16 cellular contexts compared by ENCODE assay signal in the genomic region with DNA sequence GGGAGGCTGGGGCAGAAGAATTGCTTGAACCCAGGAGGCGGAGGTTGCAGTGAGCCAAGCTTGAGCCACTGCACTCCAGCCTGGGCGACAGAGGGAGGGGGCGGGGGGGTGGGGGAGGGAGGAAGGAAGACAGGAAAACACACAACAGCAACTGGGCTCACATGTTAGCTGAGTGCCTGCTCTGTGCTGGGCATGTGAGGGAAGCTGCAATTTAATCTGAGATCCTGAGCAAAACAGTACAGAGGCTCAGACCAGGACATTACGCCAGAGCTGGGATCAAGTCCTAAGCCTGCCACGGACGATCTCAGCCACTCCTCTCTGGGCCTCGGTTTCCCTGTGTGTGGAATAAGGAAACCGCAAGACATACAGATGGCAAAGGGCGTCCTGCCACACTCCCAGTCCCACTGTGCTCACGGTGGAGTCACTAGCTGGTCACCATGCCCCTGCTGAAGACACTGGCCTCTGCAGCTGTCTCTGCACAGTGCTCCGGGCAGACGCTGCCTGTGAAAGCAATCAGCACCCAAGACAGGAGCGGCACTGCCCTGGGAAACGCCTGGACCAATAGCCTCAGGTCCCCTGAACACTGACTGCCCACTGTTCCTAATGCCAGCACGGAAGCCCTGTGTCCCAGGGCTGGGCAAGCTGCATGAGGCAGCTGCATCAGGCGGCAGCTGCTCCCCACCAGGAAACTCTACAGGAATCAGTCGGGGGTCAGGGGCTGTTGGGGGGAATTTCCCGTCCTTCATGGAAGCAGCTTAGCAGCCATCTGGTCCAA.
DNase-seq lines count a peak whose midpoint lies in the region; ATAC-seq, FAIRE-seq and TF ChIP-seq lines count a peak whose summit lies in the region.
"Had no signal": no experiment of that assay in that cellular context is flagged by ENCODE, and none has a peak within 500 bp of the region (broad histone marks: within the 10 kb centered on the region; RNA-seq: fewer than 3 reads in every experiment).

No MANE protein-coding gene starts in this region.

- 27 to 54% (median 29%) methylated on average over 16 to 18 of the region's 18 CpGs for WGBS in psoas muscle, 3 donors

- FAIRE-seq in GM12891 (lab: Jason Lieb, UNC): no peak
- FAIRE-seq: HepG2, islet of Langerhans had no signal

- H3K9me3 ChIP-seq in psoas muscle (no peaks in the 10 kb centered on the region), left lung (no peaks in the 10 kb centered on the region)
- H3K9me3 ChIP-seq: ascending aorta had no signal

- intact Hi-C loops in psoas muscle (cut with DNase I): no loop called here
- intact Hi-C loops in left lung (cut with DNase I): no loop called here

- H3K4me3 ChIP-seq in psoas muscle (no peak overlapping the region), left lung (no peak overlapping the region)
- H3K4me3 ChIP-seq: ascending aorta had no signal

- no peak overlapping the region for H3K27ac ChIP-seq in psoas muscle
- no peak overlapping the region for H3K27ac ChIP-seq in left lung
- H3K27ac ChIP-seq: ascending aorta had no signal

- TF ChIP-seq CTCF in psoas muscle (IDR thresholded peaks at IDR 0.05) (no peak), left lung (IDR thresholded peaks at IDR 0.05) (no peak)

- H3K27me3 ChIP-seq in psoas muscle (ENCODE audit: insufficient read depth in 3 of 3, low read length in 2 of 3) (peaks cover 0 to 26% (median 5%) of the 10 kb centered on the region in 3 donors), left lung (no peaks in the 10 kb centered on the region)
- H3K27me3 ChIP-seq: ascending aorta had no signal

- peak in 3 of 4 donors; percentile 23 to 32 (median 27) for ATAC-seq in psoas muscle
- no peak for ATAC-seq in left lung
- ATAC-seq: HepG2 had no signal

- H3K4me1 ChIP-seq in psoas muscle (no peaks in the 10 kb centered on the region), left lung (peaks cover 3 to 21% of the 10 kb centered on the region in 2 donors)
- H3K4me1 ChIP-seq: ascending aorta had no signal

- no peak for TF ChIP-seq POLR2A in GM12891 (IDR thresholded peaks at IDR 0.05; ENCODE audit: low read depth, low read length)

- H3K36me3 ChIP-seq in psoas muscle (ENCODE audit: insufficient read depth in 1 of 2, low read depth in 1 of 2) (no peaks in the 10 kb centered on the region), left lung (no peaks in the 10 kb centered on the region)
- H3K36me3 ChIP-seq: ascending aorta had no signal

- peak; percentile 44 for DNase-seq in EH (ENCODE audit: low read depth)
- peak; percentile 82 for DNase-seq in NCI-H524 treated with DMSO at 0.1 percent for 48 hours (lab: John Stamatoyannopoulos, UW)
- DNase-seq in dermis blood vessel endothelial cell: peak; percentile 26
- no peak for DNase-seq in psoas muscle
- DNase-seq in superior temporal gyrus (ENCODE audit: extremely low spot score): no peak
- no peak for DNase-seq in left lung
- no peak for DNase-seq in GM12891 (ENCODE audit: insufficient read length, low spot score)
- DNase-seq in stimulated activated CD4-positive, alpha-beta T cell treated with anti-CD3 and anti-CD28 coated beads, Interleukin-15, amount 100 ng/mL, for 24 hours: no peak
- DNase-seq: activated CD4-positive, alpha-beta T cell treated with anti-CD3 and anti-CD28 coated beads, Interleukin-2, amount 50 U/mL, for 48 hours; C1 segment of cervical spinal cord; NCI-H1105; NCI-H510A; stimulated activated CD4-positive, alpha-beta T cell treated with anti-CD3 and anti-CD28 coated beads, Interleukin-2, amount 100 ng/mL, for 48 hours had no signal

TF ChIP-seq in GM12891, 5 proteins besides CTCF, POLR2A, EP300 and RAD21:
- TF ChIP-seq SPI1 (IDR thresholded peaks at IDR 0.05; ENCODE audit: low read depth, low read length) (no peak), POLR2AphosphoS5 (IDR thresholded peaks at IDR 0.05; ENCODE audit: low read depth, low read length) (no peak), POU2F2 (IDR thresholded peaks at IDR 0.05; ENCODE audit: low read depth, low read length) (no peak), TAF1 (IDR thresholded peaks at IDR 0.05; ENCODE audit: low read depth, low read length) (no peak), PAX5 (IDR thresholded peaks at IDR 0.05; ENCODE audit: insufficient read depth, low read length, severe bottlenecking) (no peak)

Comparison
In these comparisons a context has a peak if more than half of its experiments do, and no peak if none do; other contexts are left out.
1. DNase-seq: peak in EH (single experiment), NCI-H524 treated with DMSO at 0.1 percent for 48 hours (single experiment) and dermis blood vessel endothelial cell (single experiment); none in psoas muscle (0 of 2), superior temporal gyrus (single experiment), left lung (0 of 2), GM12891 (single experiment) and stimulated activated CD4-positive, alpha-beta T cell treated with anti-CD3 and anti-CD28 coated beads, Interleukin-15, amount 100 ng/mL, for 24 hours (single experiment).